22 cellular contexts compared by ENCODE assay signal in the genomic region with DNA sequence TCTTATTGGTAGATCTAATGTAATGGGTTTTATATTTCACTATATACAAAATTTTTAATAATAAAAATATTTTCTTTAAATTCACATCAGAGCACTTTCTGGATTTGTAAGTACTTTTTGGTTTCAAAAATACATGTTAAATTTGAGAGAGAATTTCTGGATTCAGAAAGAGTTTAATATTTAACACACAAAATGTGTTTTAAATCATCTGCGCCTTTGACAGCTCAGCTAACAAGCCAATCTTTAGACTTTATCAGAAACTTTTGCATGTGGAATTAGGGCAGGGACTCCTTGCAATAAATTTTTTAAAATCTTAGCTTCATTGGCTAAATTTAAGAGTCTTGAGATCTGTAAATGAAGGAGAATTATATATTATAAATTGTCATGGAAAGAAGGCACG.
"Had no signal": no experiment of that assay in that cellular context is flagged by ENCODE, and none has a peak within 500 bp of the region (broad histone marks: within the 10 kb centered on the region; RNA-seq: fewer than 3 reads in every experiment).

No MANE protein-coding gene starts in this region.

- DNase-seq: effector CD4-positive, alpha-beta T cell; gastrocnemius medialis; heart right ventricle; hypothalamus; islet precursor cell; left lung; lower lobe of right lung; midbrain; naive B cell; nephron progenitor cell; psoas muscle; retina; stimulated activated CD4-positive, alpha-beta T cell treated with anti-CD3 and anti-CD28 coated beads, Interleukin-2, amount 100 ng/mL, for 24 hours; stimulated activated CD4-positive, alpha-beta T cell treated with anti-CD3 and anti-CD28 coated beads, Interleukin-4, amount 100 ng/mL, for 4 hours; stimulated activated naive B cell treated with anti-CD40 and anti-IgM and Interleukin-4, amounts not matched to agents 10 μg/mL and 1 μg/mL and 100 μg/mL, for 72 hours; stimulated activated naive CD8-positive, alpha-beta T cell treated with anti-CD3 and anti-CD28 coated beads, Interleukin-15, amount 100 ng/mL, for 72 hours; substantia nigra; transverse colon had no signal

- H3K9me3 Mint-ChIP-seq: memory B cell; nephron progenitor cell; stimulated activated naive B cell treated with anti-CD40 and anti-IgM and Interleukin-4, amounts not matched to agents 10 μg/mL and 1 μg/mL and 100 μg/mL, for 72 hours; stimulated activated naive CD8-positive, alpha-beta T cell treated with anti-CD3 and anti-CD28 coated beads, Interleukin-15, amount 100 ng/mL, for 72 hours had no signal

- H3K4me1 ChIP-seq: gastrocnemius medialis, left lung, lower lobe of right lung had no signal

- H3K27me3 ChIP-seq: gastrocnemius medialis, heart right ventricle, left lung, transverse colon had no signal

- H3K36me3 ChIP-seq: gastrocnemius medialis, heart right ventricle, left lung, lower lobe of right lung, thoracic aorta, transverse colon had no signal

- H3K36me3 Mint-ChIP-seq: memory B cell; naive B cell; stimulated activated naive B cell treated with anti-CD40 and anti-IgM and Interleukin-4, amounts not matched to agents 10 μg/mL and 1 μg/mL and 100 μg/mL, for 72 hours had no signal

- H3K4me3 ChIP-seq: coronary artery, gastrocnemius medialis, heart right ventricle, left lung, lower lobe of right lung, psoas muscle, thoracic aorta, transverse colon had no signal

- H3K9me3 ChIP-seq: gastrocnemius medialis, heart right ventricle, left lung, lower lobe of right lung, psoas muscle, thoracic aorta, transverse colon had no signal

- H3K27ac ChIP-seq: coronary artery, gastrocnemius medialis, heart right ventricle, left lung, lower lobe of right lung, psoas muscle, thoracic aorta, transverse colon had no signal

- ATAC-seq: gastrocnemius medialis; heart right ventricle; left lung; lower lobe of right lung; psoas muscle; sciatic nerve; stimulated activated naive B cell treated with anti-CD40 and anti-IgM and Interleukin-4, amounts not matched to agents 10 μg/mL and 1 μg/mL and 100 μg/mL, for 72 hours; stimulated activated naive CD8-positive, alpha-beta T cell treated with anti-CD3 and anti-CD28 coated beads, Interleukin-15, amount 100 ng/mL, for 72 hours had no signal

- H3K4me3 Mint-ChIP-seq: memory B cell; naive B cell; nephron progenitor cell; stimulated activated naive B cell treated with anti-CD40 and anti-IgM and Interleukin-4, amounts not matched to agents 10 μg/mL and 1 μg/mL and 100 μg/mL, for 72 hours; stimulated activated naive CD8-positive, alpha-beta T cell treated with anti-CD3 and anti-CD28 coated beads, Interleukin-15, amount 100 ng/mL, for 72 hours had no signal

- H3K4me1 Mint-ChIP-seq: naive B cell had no signal

- H3K27ac Mint-ChIP-seq: memory B cell; naive B cell; nephron progenitor cell; stimulated activated naive B cell treated with anti-CD40 and anti-IgM and Interleukin-4, amounts not matched to agents 10 μg/mL and 1 μg/mL and 100 μg/mL, for 72 hours; stimulated activated naive CD8-positive, alpha-beta T cell treated with anti-CD3 and anti-CD28 coated beads, Interleukin-15, amount 100 ng/mL, for 72 hours had no signal
